In genomic region chr5:39140558-39141168, GRCh38 we compare ENCODE assay signal across 19 cellular contexts.
A peak's percentile ranks its signal among the peaks of the same experiment; 100 is the strongest.
DNase-seq lines count a peak whose midpoint lies in the region; ATAC-seq, FAIRE-seq and TF ChIP-seq lines count a peak whose summit lies in the region.
"Had no signal": no experiment of that assay in that cellular context is flagged by ENCODE, and none has a peak within 500 bp of the region (broad histone marks: within the 10 kb centered on the region; RNA-seq: fewer than 3 reads in every experiment).

No MANE protein-coding gene starts in this region.

- no peak overlapping the region for H2AFZ ChIP-seq in endothelial cell of umbilical vein (ENCODE audit: low read depth, low read length)
- H2AFZ ChIP-seq: GM23248 had no signal

- DNase-seq in A172 (ENCODE audit: low spot score) (peak; percentile 29), HT1080 (ENCODE audit: low read depth) (peak; percentile 20), endothelial cell of umbilical vein (ENCODE audit: low read depth, low spot score) (no peak), erythroblast (lab: John Stamatoyannopoulos, UW) (no peak), GM20000 (ENCODE audit: low spot score) (no peak)
- no peak for DNase-seq in CD4-positive, CD25-positive, alpha-beta regulatory T cell
- no peak for DNase-seq in stimulated activated CD4-positive, alpha-beta T cell treated with anti-CD3 and anti-CD28 coated beads, Interleukin-2, amount 100 ng/mL, for 48 hours
- DNase-seq: DMS153, GM23248, Karpas-422, NCI-H187 treated with DMSO at 0.1 percent for 48 hours, NCI-H2171, NCI-H510A, NCI-H82, Peyer's patch, SHP77 treated with DMSO at 0.1 percent for 48 hours had no signal

- dilution Hi-C loops in endothelial cell of umbilical vein (cut with MboI; ENCODE audit: extremely low pct_ligation_motif_present, low sequenced_read_pairs), result no loop called here

- ATAC-seq in CD4-positive, CD25-positive, alpha-beta regulatory T cell (ENCODE audit: low read depth in 2 of 2), result no peak

- H3K27me3 Mint-ChIP-seq in CD4-positive, CD25-positive, alpha-beta regulatory T cell, result no peaks in the 10 kb centered on the region

- CTCF ChIA-PET in endothelial cell of umbilical vein (lab: Charles Lee), result no interaction called here

- no peaks in the 10 kb centered on the region for H3K9me1 ChIP-seq in endothelial cell of umbilical vein (replicated peaks; ENCODE audit: control insufficient read depth, extremely low read depth, insufficient read depth, low read length)

- peak overlapping the region; percentile 8 to 87 (median 63) for H3K27ac Mint-ChIP-seq in CD4-positive, CD25-positive, alpha-beta regulatory T cell

- H3K27ac ChIP-seq in CD4-positive, CD25-positive, alpha-beta regulatory T cell (ENCODE audit: insufficient read depth, low read length, poor library complexity, severe bottlenecking), result no peak overlapping the region
- no peak overlapping the region for H3K27ac ChIP-seq in endothelial cell of umbilical vein (ENCODE audit: insufficient read depth, low read depth, low read length)
- H3K27ac ChIP-seq: GM23248, Peyer's patch had no signal

- intact Hi-C loops in endothelial cell of umbilical vein (cut with micrococcal nuclease), result no loop called here

- H3K36me3 Mint-ChIP-seq in CD4-positive, CD25-positive, alpha-beta regulatory T cell, result peaks cover 24% of the 10 kb centered on the region

- TF ChIP-seq POLR2A in endothelial cell of umbilical vein (IDR thresholded peaks at IDR 0.05; ENCODE audit: low read depth, low read length) (no peak), erythroblast (IDR thresholded peaks at IDR 0.05; ENCODE audit: low read length) (no peak)

- POLR2A ChIA-PET in endothelial cell of umbilical vein (lab: Charles Lee), result no interaction called here

- no peaks in the 10 kb centered on the region for H4K20me1 ChIP-seq in endothelial cell of umbilical vein (replicated peaks; ENCODE audit: control insufficient read depth, extremely low read depth, insufficient read depth, low read length)

- no peaks in the 10 kb centered on the region for H3K9me3 ChIP-seq in CD4-positive, CD25-positive, alpha-beta regulatory T cell (ENCODE audit: control insufficient read depth in 2 of 2, low read length in 2 of 2)
- no peaks in the 10 kb centered on the region for H3K9me3 ChIP-seq in endothelial cell of umbilical vein (replicated peaks; ENCODE audit: control insufficient read depth, insufficient read depth, low read length)
- H3K9me3 ChIP-seq: Peyer's patch had no signal

- no peak overlapping the region for H3K4me3 Mint-ChIP-seq in CD4-positive, CD25-positive, alpha-beta regulatory T cell

- H3K4me3 ChIP-seq in CD4-positive, CD25-positive, alpha-beta regulatory T cell (ENCODE audit: low read depth, low read length), result no peak overlapping the region
- H3K4me3 ChIP-seq in endothelial cell of umbilical vein (replicated peaks in 1 of 3; ENCODE audit: insufficient read depth in 1 of 3, low read depth in 1 of 3, low read length in 3 of 3), result no peak overlapping the region
- H3K4me3 ChIP-seq: GM23248, Peyer's patch had no signal

- BruUV-seq in endothelial cell of umbilical vein (replicated peaks; lab: Mats Ljungman, UMichigan), result no TSS peak

- no peaks in the 10 kb centered on the region for H3K79me2 ChIP-seq in endothelial cell of umbilical vein (ENCODE audit: control insufficient read depth, insufficient read depth, low read length)

- TF ChIP-seq CTCF in endothelial cell of umbilical vein (IDR thresholded peaks at IDR 0.05; ENCODE audit: extremely low read depth in 1 of 2, insufficient read depth in 1 of 2, low read depth in 1 of 2, low read length in 2 of 2) (no peak), GM20000 (IDR thresholded peaks at IDR 0.05; ENCODE audit: extremely low read depth, missing control alignments) (no peak)

- H3K4me2 ChIP-seq in endothelial cell of umbilical vein (ENCODE audit: insufficient read depth, low read length), result no peak overlapping the region

- no peak overlapping the region for H3K9ac ChIP-seq in endothelial cell of umbilical vein (replicated peaks; ENCODE audit: extremely low read depth, insufficient read depth, low read length)
- H3K9ac ChIP-seq: GM23248 had no signal

- peaks cover 10% of the 10 kb centered on the region for H3K4me1 ChIP-seq in CD4-positive, CD25-positive, alpha-beta regulatory T cell (ENCODE audit: control insufficient read depth, insufficient read depth, low read length, poor library complexity, severe bottlenecking)
- peaks cover 30% of the 10 kb centered on the region for H3K4me1 ChIP-seq in endothelial cell of umbilical vein (ENCODE audit: control insufficient read depth, extremely low read depth, insufficient read depth, low read length)
- H3K4me1 ChIP-seq: Peyer's patch had no signal

- no peaks in the 10 kb centered on the region for H3K9me3 Mint-ChIP-seq in CD4-positive, CD25-positive, alpha-beta regulatory T cell

- H3K36me3 ChIP-seq in CD4-positive, CD25-positive, alpha-beta regulatory T cell (ENCODE audit: control insufficient read depth, insufficient read depth, low read length), result peaks cover 74% of the 10 kb centered on the region
- H3K36me3 ChIP-seq in endothelial cell of umbilical vein (ENCODE audit: control insufficient read depth in 2 of 2, extremely low read depth in 1 of 2, insufficient read depth in 2 of 2, low read length in 2 of 2), result no peaks in the 10 kb centered on the region
- H3K36me3 ChIP-seq: Peyer's patch had no signal

- H3K27me3 ChIP-seq in CD4-positive, CD25-positive, alpha-beta regulatory T cell (ENCODE audit: control insufficient read depth, insufficient read depth, low read length), result no peaks in the 10 kb centered on the region
- no peaks in the 10 kb centered on the region for H3K27me3 ChIP-seq in endothelial cell of umbilical vein (ENCODE audit: control insufficient read depth in 2 of 2, insufficient read depth in 2 of 2, low read length in 2 of 2)
- H3K27me3 ChIP-seq: Peyer's patch had no signal

- no peak for FAIRE-seq in endothelial cell of umbilical vein (lab: Jason Lieb, UNC)
- FAIRE-seq: G401.6, GM12891, GM19239 had no signal

- H3K4me1 Mint-ChIP-seq in CD4-positive, CD25-positive, alpha-beta regulatory T cell, result peaks cover 19 to 40% (median 25%) of the 10 kb centered on the region in 4 donors

TF ChIP-seq in endothelial cell of umbilical vein, 7 proteins besides CTCF, POLR2A, EP300 and RAD21:
- TF ChIP-seq MYC (IDR thresholded peaks at IDR 0.05; ENCODE audit: low read depth, low read length) (no peak), JUN (IDR thresholded peaks at IDR 0.05; ENCODE audit: borderline replicate concordance, insufficient read depth, insufficient read length, low read depth) (no peak), FOS (IDR thresholded peaks at IDR 0.05; ENCODE audit: borderline replicate concordance, insufficient read depth, low read length) (peak; percentile 44)
- TF ChIP-seq, protein P1, sequence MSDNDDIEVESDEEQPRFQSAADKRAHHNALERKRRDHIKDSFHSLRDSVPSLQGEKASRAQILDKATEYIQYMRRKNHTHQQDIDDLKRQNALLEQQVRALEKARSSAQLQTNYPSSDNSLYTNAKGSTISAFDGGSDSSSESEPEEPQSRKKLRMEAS (IDR thresholded peaks at IDR 0.05; ENCODE audit: insufficient read depth, insufficient read length), result no peak

Comparison
In these comparisons a context has a peak if more than half of its experiments do, and no peak if none do; other contexts are left out.
1. DNase-seq: peak in A172 (single experiment) and HT1080 (single experiment); none in CD4-positive, CD25-positive, alpha-beta regulatory T cell (0 of 3), endothelial cell of umbilical vein (single experiment), erythroblast (0 of 2), GM20000 (single experiment) and stimulated activated CD4-positive, alpha-beta T cell treated with anti-CD3 and anti-CD28 coated beads, Interleukin-2, amount 100 ng/mL, for 48 hours (0 of 2).